ENCODE assay signal across 9 cellular contexts in genomic region chr7:113086431-113086888, GRCh38. TPM values are rescaled to one million over a fixed set of nuclear protein-coding genes. Genes with fewer than 3 reads are reported as not detected.
DNase-seq lines count a peak whose midpoint lies in the region; ATAC-seq and TF ChIP-seq lines count a peak whose summit lies in the region.
"Had no signal": no experiment of that assay in that cellular context is flagged by ENCODE, and none has a peak within 500 bp of the region (broad histone marks: within the 10 kb centered on the region; RNA-seq: fewer than 3 reads in every experiment).

Gene GPR85, minus strand, starts transcription at chr7:113086827. Its CDS starts 2,106 bp downstream, at chr7:113084721.

- TF ChIP-seq POLR2A in Peyer's patch (IDR thresholded peaks at IDR 0.05): no peak

- 1 to 2% (median 1%) methylated on average over 29 of the region's 29 CpGs for WGBS in psoas muscle, 3 donors

- TF ChIP-seq CTCF in AG10803 (conservative IDR thresholded peaks at IDR 0.05; ENCODE audit: low read length) (no peak), Peyer's patch (IDR thresholded peaks at IDR 0.05) (no peak), psoas muscle (IDR thresholded peaks at IDR 0.05) (no peak)

- ATAC-seq in GM19023 (IDR thresholded peaks at IDR 0.05; ENCODE audit: unreplicated experiment) (peak; percentile 80), HG03565 (IDR thresholded peaks at IDR 0.05; ENCODE audit: unreplicated experiment) (peak; percentile 74), left ventricle myocardium superior (peak; percentile 97), psoas muscle (peak; percentile 40 to 92 (median 63))
- ATAC-seq: HCT116 had no signal

- H3K27ac ChIP-seq in Peyer's patch (peak within 1 kb of the TSS in 2 of 4 donors; percentile 9 to 10), angular gyrus (ENCODE audit: low read depth, low read length) (peak within 1 kb of the TSS; percentile 82), psoas muscle (peak within 1 kb of the TSS; percentile 16)
- H3K27ac ChIP-seq in effector memory CD4-positive, alpha-beta T cell (ENCODE audit: insufficient read depth, low read length, poor library complexity, severe bottlenecking): no peak within 1 kb of the TSS

- no peaks in the 10 kb centered on the region for H3K36me3 ChIP-seq in Peyer's patch
- no peaks in the 10 kb centered on the region for H3K36me3 ChIP-seq in psoas muscle (ENCODE audit: insufficient read depth in 1 of 2, low read depth in 1 of 2)
- no peaks in the 10 kb centered on the region for H3K36me3 ChIP-seq in effector memory CD4-positive, alpha-beta T cell (ENCODE audit: control insufficient read depth, insufficient read depth, low read length)

- H3K4me1 ChIP-seq in Peyer's patch: no peaks in the 10 kb centered on the region
- H3K4me1 ChIP-seq in psoas muscle: no peaks in the 10 kb centered on the region
- peaks cover 7% of the 10 kb centered on the region for H3K4me1 ChIP-seq in effector memory CD4-positive, alpha-beta T cell (ENCODE audit: control insufficient read depth, insufficient read depth, low read length, poor library complexity, severe bottlenecking)

- H3K27me3 ChIP-seq in Peyer's patch: no peaks in the 10 kb centered on the region
- peaks cover 0 to 8% (median 0%) of the 10 kb centered on the region in 3 donors for H3K27me3 ChIP-seq in psoas muscle (ENCODE audit: insufficient read depth in 3 of 3, low read length in 2 of 3)
- peaks cover 17% of the 10 kb centered on the region for H3K27me3 ChIP-seq in effector memory CD4-positive, alpha-beta T cell (replicated peaks; ENCODE audit: control insufficient read depth, insufficient read depth, low read length, poor library complexity, severe bottlenecking)

- DNase-seq in AG10803 (ENCODE audit: low read depth) (peak; percentile 76), Peyer's patch (peak in 2 of 3 donors; percentile 46 to 48), left ventricle myocardium superior (peak; percentile 78), psoas muscle (peak; percentile 50 to 76)
- DNase-seq in effector memory CD4-positive, alpha-beta T cell: no peak

- H3K9me3 ChIP-seq in Peyer's patch (no peaks in the 10 kb centered on the region), psoas muscle (no peaks in the 10 kb centered on the region)
- H3K9me3 ChIP-seq in effector memory CD4-positive, alpha-beta T cell (ENCODE audit: control insufficient read depth, low read length): no peaks in the 10 kb centered on the region

- intact Hi-C loops in left ventricle myocardium superior (cut with micrococcal nuclease) (no loop called here), psoas muscle (cut with DNase I) (no loop called here)

- H3K4me3 ChIP-seq in AG10803 (ENCODE audit: low read length) (peak within 1 kb of the TSS; percentile 76), Peyer's patch (peak within 1 kb of the TSS in 2 of 4 donors; percentile 36 to 45), psoas muscle (peak within 1 kb of the TSS; percentile 64)
- no peak within 1 kb of the TSS for H3K4me3 ChIP-seq in effector memory CD4-positive, alpha-beta T cell (ENCODE audit: insufficient read depth, low read depth, low read length, poor library complexity, severe bottlenecking)

RNA-seq across cellular contexts. Expression of gene GPR85, which starts in this region (rescaled TPM):
- total RNA-seq in Peyer's patch (not detected), left ventricle myocardium superior (0.69 TPM), psoas muscle (under 1 TPM in 2 of 4 donors, not detected in 2; 0.15 to 0.19 TPM)
- under 1 TPM in 2 of 3 donors, not detected in 1; 0.09 to 0.19 TPM for polyA plus RNA-seq in psoas muscle

Comparison
In these comparisons a context has a peak if more than half of its experiments do, and no peak if none do; other contexts are left out.
1. Peak in DNase-seq in Peyer's patch; RNA of the gene not detected or under 1 TPM.
2. Peak in DNase-seq and ATAC-seq in left ventricle myocardium superior; RNA of the gene not detected or under 1 TPM.
3. Peak in DNase-seq, ATAC-seq, H3K4me3 ChIP-seq and H3K27ac ChIP-seq in psoas muscle; RNA of the gene not detected or under 1 TPM.